8 cellular contexts compared by ENCODE assay signal in the genomic region with DNA sequence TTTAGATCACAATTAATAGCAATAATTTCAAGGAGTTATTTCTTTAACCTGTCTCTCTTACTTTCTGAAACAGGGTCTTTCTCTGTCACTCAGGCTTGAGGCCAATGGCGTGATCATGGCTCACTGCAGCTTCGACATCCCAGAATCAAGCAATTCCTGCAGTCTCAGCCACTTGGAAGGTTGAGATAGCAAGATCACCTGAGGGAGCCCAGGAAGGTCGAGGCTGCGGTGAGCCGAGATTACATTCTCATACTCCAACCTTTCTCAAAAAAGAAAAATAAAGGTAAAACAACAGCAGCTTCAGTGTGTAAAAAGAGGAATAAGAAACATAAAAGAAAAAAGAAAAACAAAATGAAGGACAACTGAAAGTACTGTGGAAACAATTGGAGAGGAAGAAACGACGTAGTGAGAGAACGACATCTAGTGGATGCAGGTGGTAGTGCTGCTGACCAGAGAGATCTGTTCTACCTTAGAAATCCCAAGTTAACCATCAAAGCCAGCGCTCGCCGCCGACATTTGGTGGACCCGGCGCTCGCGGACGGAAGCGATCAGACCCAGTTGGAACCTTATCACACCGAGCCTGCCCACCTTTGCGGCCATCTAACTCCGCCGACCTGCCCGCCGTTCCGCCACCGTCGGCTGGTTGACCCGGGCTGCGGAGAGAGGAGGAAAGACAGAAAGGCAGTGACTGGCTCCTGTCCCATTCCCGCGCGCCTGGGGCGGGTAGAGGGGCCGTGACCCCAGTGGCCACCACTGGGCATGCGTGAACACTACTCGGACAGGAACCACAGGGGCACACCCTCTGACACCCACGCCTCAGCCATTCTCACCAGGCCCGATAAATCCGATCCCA.
DNase-seq lines count a peak whose midpoint lies in the region; ATAC-seq, FAIRE-seq and TF ChIP-seq lines count a peak whose summit lies in the region.

No MANE protein-coding gene starts in this region.

- H3K36me3 ChIP-seq in OCI-LY7 (ENCODE audit: insufficient read depth, low read length) (no peaks in the 10 kb centered on the region), stomach smooth muscle (ENCODE audit: control insufficient read depth in 2 of 2, insufficient read depth in 2 of 2, low read length in 2 of 2) (no peaks in the 10 kb centered on the region)

- H3K4me3 ChIP-seq in OCI-LY7 (ENCODE audit: low read depth, low read length, poor library complexity, severe bottlenecking) (no peak overlapping the region), stomach smooth muscle (ENCODE audit: low read length in 2 of 2) (peak overlapping the region; percentile 64 to 72)

- peaks cover 17% of the 10 kb centered on the region for H3K27me3 Mint-ChIP-seq in activated T-cell treated with anti-CD3 and anti-CD28 coated beads, Interleukin-2, amount 50 U/mL, for 24 hours
- H3K27me3 Mint-ChIP-seq in nephron (ENCODE audit: low read depth): no peaks in the 10 kb centered on the region

- H3K9me2 ChIP-seq in OCI-LY7 (ENCODE audit: insufficient read depth, low read length): no peaks in the 10 kb centered on the region

- BruUV-seq in OCI-LY7 (replicated peaks; lab: Mats Ljungman, UMichigan): no TSS peak

- DNase-seq in COR-L47 (lab: John Stamatoyannopoulos, UW) (peak; percentile 48), HTR-8/SVneo (ENCODE audit: insufficient read length, low spot score) (peak; percentile 45), OCI-LY7 (ENCODE audit: low spot score) (peak; percentile 47), fibroblast of peridontal ligament (ENCODE audit: extremely low read depth) (peak; percentile 65)
- peak; percentile 61 for DNase-seq in activated T-cell treated with anti-CD3 and anti-CD28 coated beads, Interleukin-2, amount 50 U/mL, for 24 hours

- FAIRE-seq in HTR-8/SVneo (lab: Jason Lieb, UNC): no peak

- peak; percentile 79 for ATAC-seq in GM21381 (IDR thresholded peaks at IDR 0.05; ENCODE audit: unreplicated experiment)

- H3K4me3 Mint-ChIP-seq in activated T-cell treated with anti-CD3 and anti-CD28 coated beads, Interleukin-2, amount 50 U/mL, for 24 hours: peak overlapping the region; percentile 81
- no peak overlapping the region for H3K4me3 Mint-ChIP-seq in nephron

- H4K20me1 ChIP-seq in OCI-LY7 (ENCODE audit: insufficient read depth, low read length): no peaks in the 10 kb centered on the region

- H3K9me3 Mint-ChIP-seq in activated T-cell treated with anti-CD3 and anti-CD28 coated beads, Interleukin-2, amount 50 U/mL, for 24 hours: no peaks in the 10 kb centered on the region
- H3K9me3 Mint-ChIP-seq in nephron: peaks cover 53% of the 10 kb centered on the region

- H3K27me3 ChIP-seq in stomach smooth muscle (ENCODE audit: control insufficient read depth in 1 of 2, insufficient read depth in 2 of 2, low read length in 2 of 2): peaks cover 4 to 10% of the 10 kb centered on the region in 2 donors

- H3K9ac ChIP-seq in stomach smooth muscle (ENCODE audit: low read length in 2 of 2): peak overlapping the region in 1 of 2 donors; percentile 3

- intact Hi-C loops in OCI-LY7 (cut with micrococcal nuclease; ENCODE audit: unreplicated experiment): loop anchor here (1.0 to 10.0 kb wide), 2 partner anchors 94 to 184 kb away; no protein-coding TSS in a partner anchor

- H3K9me3 ChIP-seq in OCI-LY7 (ENCODE audit: low read length): no peaks in the 10 kb centered on the region
- no peaks in the 10 kb centered on the region for H3K9me3 ChIP-seq in stomach smooth muscle (ENCODE audit: control insufficient read depth in 2 of 2, low read length in 2 of 2)

- H3K79me2 ChIP-seq in OCI-LY7 (ENCODE audit: insufficient read depth, low read depth, low read length): no peaks in the 10 kb centered on the region

- H3K36me3 Mint-ChIP-seq in activated T-cell treated with anti-CD3 and anti-CD28 coated beads, Interleukin-2, amount 50 U/mL, for 24 hours (ENCODE audit: low read depth): no peaks in the 10 kb centered on the region
- H3K36me3 Mint-ChIP-seq in nephron (ENCODE audit: low read depth): peaks cover 10% of the 10 kb centered on the region

- H3K4me2 ChIP-seq in OCI-LY7 (ENCODE audit: low read length): no peak overlapping the region

- H3K27ac ChIP-seq in OCI-LY7 (ENCODE audit: low read depth, low read length, poor library complexity, severe bottlenecking) (no peak overlapping the region), stomach smooth muscle (ENCODE audit: low read length) (no peak overlapping the region)

- CTCF ChIA-PET in OCI-LY7 (lab: Charles Lee; ENCODE audit: unreplicated experiment): no interaction called here

- H2AFZ ChIP-seq in OCI-LY7 (ENCODE audit: low read length): peak overlapping the region; percentile 33; the same call in 1 of the 2 replicates

- peak; percentile 87 for TF ChIP-seq CTCF in OCI-LY7 (conservative IDR thresholded peaks at IDR 0.05; ENCODE audit: low read length)
- peak in 2 of 3 experiments; percentile 25 to 42 for TF ChIP-seq CTCF in nephron (IDR thresholded peaks at IDR 0.05; ENCODE audit: unreplicated experiment in 3 of 3)

- peak overlapping the region; percentile 72 for H3K27ac Mint-ChIP-seq in activated T-cell treated with anti-CD3 and anti-CD28 coated beads, Interleukin-2, amount 50 U/mL, for 24 hours
- no peak overlapping the region for H3K27ac Mint-ChIP-seq in nephron

- peaks cover 10% of the 10 kb centered on the region for H3K4me1 Mint-ChIP-seq in activated T-cell treated with anti-CD3 and anti-CD28 coated beads, Interleukin-2, amount 50 U/mL, for 24 hours (ENCODE audit: low read depth)
- no peaks in the 10 kb centered on the region for H3K4me1 Mint-ChIP-seq in nephron

- POLR2A ChIA-PET in OCI-LY7 (lab: Charles Lee): no interaction called here

- H3K4me1 ChIP-seq in OCI-LY7 (ENCODE audit: insufficient read depth, low read length, poor library complexity, severe bottlenecking) (no peaks in the 10 kb centered on the region), stomach smooth muscle (ENCODE audit: control insufficient read depth, insufficient read depth, low read length) (peaks cover 7% of the 10 kb centered on the region)
